ENCODE assay signal across 3 cellular contexts in the genomic region with DNA sequence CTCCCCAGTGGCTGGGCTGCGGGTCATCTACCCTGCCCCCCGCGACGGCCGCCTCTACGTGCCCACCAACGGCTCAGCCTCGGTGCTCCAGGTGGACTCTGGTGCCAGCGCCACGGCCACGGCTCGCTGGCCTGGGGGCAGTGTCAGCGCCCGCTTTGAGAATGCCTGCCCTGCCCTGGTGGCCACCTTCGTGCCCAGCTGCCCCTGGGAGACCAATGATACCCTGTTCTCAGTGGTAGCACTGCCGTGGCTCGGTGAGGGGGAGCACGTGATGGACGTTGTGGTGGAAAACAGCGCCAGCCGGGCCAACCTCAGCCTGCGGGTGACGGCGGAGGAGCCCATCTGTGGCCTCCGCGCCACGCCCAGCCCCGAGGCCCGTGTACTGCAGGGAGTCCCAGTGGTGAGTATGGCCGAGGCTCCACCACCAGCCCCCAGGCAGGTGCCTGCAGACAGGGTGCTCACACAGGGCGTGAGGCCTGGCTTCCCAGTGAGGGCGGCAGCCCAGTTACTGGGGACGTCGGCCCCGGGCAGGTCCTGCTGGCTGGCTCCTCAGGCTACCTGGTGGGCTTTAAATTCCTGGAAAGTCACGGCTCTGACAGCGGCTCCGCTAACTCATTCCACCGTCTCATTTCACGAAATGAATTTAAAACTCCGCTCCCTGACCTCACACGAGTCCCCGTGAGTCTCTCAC. TPM values are rescaled to one million over a fixed set of nuclear protein-coding genes. Genes with fewer than 3 reads are reported as not detected.
"Had no signal": no experiment of that assay in that cellular context is flagged by ENCODE, and none has a peak within 500 bp of the region (broad histone marks: within the 10 kb centered on the region; RNA-seq: fewer than 3 reads in every experiment).

No MANE protein-coding gene starts in this region.

RNA-seq across cellular contexts. Expression of gene NPIPA7, which starts 57.8 kb away (rescaled TPM):
- total RNA-seq: dermis blood vessel endothelial cell, mononuclear cell, osteoblast had no signal
